12 cellular contexts compared by ENCODE assay signal in the genomic region with DNA sequence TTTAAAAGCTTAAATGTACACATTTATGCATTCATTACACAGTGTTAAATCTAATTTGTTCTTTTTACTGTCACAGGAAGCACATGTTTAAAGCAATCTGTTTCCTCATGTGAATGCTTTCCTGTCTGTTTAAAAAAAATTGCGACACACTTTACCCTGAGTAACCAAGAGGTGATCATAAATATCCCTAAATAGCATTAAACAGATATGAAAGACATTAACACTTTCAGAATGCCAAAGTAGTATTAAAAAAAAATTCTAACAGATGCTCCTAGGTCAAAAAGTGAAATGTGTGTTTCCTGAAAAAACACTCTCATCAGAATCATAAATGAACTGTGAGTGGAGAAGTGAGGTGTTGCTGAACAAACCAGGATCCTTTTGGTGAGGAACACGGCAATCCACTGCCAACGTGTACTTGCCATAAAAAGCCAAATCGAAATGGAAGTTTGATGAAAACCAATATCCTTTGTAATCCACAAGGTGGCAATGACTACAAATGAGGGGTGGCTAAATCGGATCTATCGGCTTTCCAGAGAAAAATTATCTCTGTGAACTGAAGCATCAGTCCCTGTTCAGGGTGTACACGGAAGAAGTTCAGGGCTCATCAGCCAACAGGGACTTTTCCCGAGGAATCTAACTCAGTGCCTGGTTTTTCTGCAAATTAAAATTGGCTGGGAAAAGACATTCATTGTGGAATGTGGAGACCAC.
DNase-seq lines count a peak whose midpoint lies in the region; ATAC-seq, FAIRE-seq and TF ChIP-seq lines count a peak whose summit lies in the region.
"Had no signal": no experiment of that assay in that cellular context is flagged by ENCODE, and none has a peak within 500 bp of the region (broad histone marks: within the 10 kb centered on the region; RNA-seq: fewer than 3 reads in every experiment).

No MANE protein-coding gene starts in this region.

- no peaks in the 10 kb centered on the region for H3K9me3 ChIP-seq in astrocyte (ENCODE audit: insufficient read depth, low read depth, low read length)
- no peaks in the 10 kb centered on the region for H3K9me3 ChIP-seq in lower lobe of right lung
- no peaks in the 10 kb centered on the region for H3K9me3 ChIP-seq in tibial nerve
- H3K9me3 ChIP-seq: adrenal gland had no signal

- no peaks in the 10 kb centered on the region for H4K20me1 ChIP-seq in astrocyte (ENCODE audit: insufficient read depth, low read length)

- no peaks in the 10 kb centered on the region for H3K9me3 Mint-ChIP-seq in astrocyte (ENCODE audit: unreplicated experiment)
- H3K9me3 Mint-ChIP-seq: CD4-positive, alpha-beta T cell had no signal

- H3K36me3 Mint-ChIP-seq in astrocyte (ENCODE audit: low read depth, unreplicated experiment), result peaks cover 3% of the 10 kb centered on the region

- H3K4me1 ChIP-seq in astrocyte (ENCODE audit: insufficient read depth, low read length), result peaks cover 15% of the 10 kb centered on the region
- peaks cover 29% of the 10 kb centered on the region for H3K4me1 ChIP-seq in lower lobe of right lung
- H3K4me1 ChIP-seq in tibial nerve, result peaks cover 0 to 23% (median 0%) of the 10 kb centered on the region in 4 donors

- no peaks in the 10 kb centered on the region for H3K36me3 ChIP-seq in astrocyte (ENCODE audit: insufficient read depth, low read length)
- H3K36me3 ChIP-seq in lower lobe of right lung, result no peaks in the 10 kb centered on the region
- no peaks in the 10 kb centered on the region for H3K36me3 ChIP-seq in tibial nerve
- H3K36me3 ChIP-seq: adrenal gland had no signal

- ATAC-seq in lower lobe of right lung, result peak in 1 of 2 donors; percentile 53
- no peak for ATAC-seq in GM21367 (IDR thresholded peaks at IDR 0.05; ENCODE audit: unreplicated experiment)
- ATAC-seq: activated CD4-positive, alpha-beta T cell treated with anti-CD3 and anti-CD28 coated beads for 36 hours had no signal

- H3K27me3 Mint-ChIP-seq in astrocyte (ENCODE audit: low read depth, unreplicated experiment), result no peaks in the 10 kb centered on the region
- H3K27me3 Mint-ChIP-seq: CD4-positive, alpha-beta T cell had no signal

- H3K4me3 ChIP-seq in astrocyte (ENCODE audit: insufficient read depth, low read depth, low read length) (no peak overlapping the region), lower lobe of right lung (no peak overlapping the region), tibial nerve (no peak overlapping the region)

- intact Hi-C loops in lower lobe of right lung (cut with DNase I), result no loop called here

- WGBS in tibial nerve, 2 donors, result 49 to 59% methylated on average over 8 of the region's 8 CpGs

- H3K9ac ChIP-seq in astrocyte (ENCODE audit: low read length), result peak overlapping the region; percentile 22

- peak; percentile 51 to 67 for TF ChIP-seq EP300 in tibial nerve (IDR thresholded peaks at IDR 0.05)

- peaks cover 11% of the 10 kb centered on the region for H3K4me1 Mint-ChIP-seq in astrocyte (ENCODE audit: low read depth, unreplicated experiment)
- H3K4me1 Mint-ChIP-seq: activated CD4-positive, alpha-beta T cell treated with anti-CD3 and anti-CD28 coated beads for 36 hours had no signal

- no peak overlapping the region for H3K27ac ChIP-seq in astrocyte (ENCODE audit: low read depth, low read length)
- H3K27ac ChIP-seq in lower lobe of right lung, result peak overlapping the region; percentile 78
- peak overlapping the region in 2 of 4 donors; percentile 58 to 71 for H3K27ac ChIP-seq in tibial nerve

- no peak overlapping the region for H3K27ac Mint-ChIP-seq in astrocyte (ENCODE audit: unreplicated experiment)
- H3K27ac Mint-ChIP-seq: activated CD4-positive, alpha-beta T cell treated with anti-CD3 and anti-CD28 coated beads for 36 hours; CD4-positive, alpha-beta T cell had no signal

- TF ChIP-seq POLR2A in tibial nerve (IDR thresholded peaks at IDR 0.05), result no peak

- H3K27me3 ChIP-seq in astrocyte (ENCODE audit: insufficient read depth, low read length) (no peaks in the 10 kb centered on the region), lower lobe of right lung (ENCODE audit: low read depth) (no peaks in the 10 kb centered on the region), tibial nerve (no peaks in the 10 kb centered on the region)
- H3K27me3 ChIP-seq: adrenal gland had no signal

- peaks cover 13% of the 10 kb centered on the region for H3K79me2 ChIP-seq in astrocyte (ENCODE audit: insufficient read depth, low read length)

- peak; percentile 56 for FAIRE-seq in astrocyte (lab: Jason Lieb, UNC)

- no peak overlapping the region for H3K4me3 Mint-ChIP-seq in astrocyte (ENCODE audit: unreplicated experiment)
- H3K4me3 Mint-ChIP-seq: activated CD4-positive, alpha-beta T cell treated with anti-CD3 and anti-CD28 coated beads for 36 hours; CD4-positive, alpha-beta T cell had no signal

- peak; percentile 30 for TF ChIP-seq CTCF in astrocyte (IDR thresholded peaks at IDR 0.05; ENCODE audit: insufficient read depth, low read depth, low read length)
- TF ChIP-seq CTCF in lower lobe of right lung (IDR thresholded peaks at IDR 0.05), result no peak
- peak in 2 of 5 experiments; percentile 20 to 21 for TF ChIP-seq CTCF in tibial nerve (IDR thresholded peaks at IDR 0.05)

- H2AFZ ChIP-seq in astrocyte (ENCODE audit: low read depth, low read length), result no peak overlapping the region

- peak; percentile 20 for DNase-seq in SKM-1 treated with dmso at 0.1 percent for 144 hours (lab: John Stamatoyannopoulos, UW; ENCODE audit: unreplicated experiment)
- DNase-seq in SKM-1 (lab: John Stamatoyannopoulos, UW; ENCODE audit: unreplicated experiment), result no peak
- DNase-seq in astrocyte (ENCODE audit: low read depth), result peak; percentile 39
- DNase-seq in lower lobe of right lung, result no peak
- DNase-seq in tibial nerve (ENCODE audit: low spot score in 2 of 2), result no peak
- no peak for DNase-seq in NCI-H345 (lab: John Stamatoyannopoulos, UW)
- no peak for DNase-seq in NCI-H2107 (lab: John Stamatoyannopoulos, UW)
- DNase-seq: activated CD4-positive, alpha-beta T cell treated with anti-CD3 and anti-CD28 coated beads for 36 hours; adrenal gland; CD4-positive, alpha-beta T cell; NK-92 treated with Interleukin-12 subunit alpha and Interleukin-12 subunit beta, amount 100 ng/mL, for 24 hours had no signal

- peak overlapping the region; percentile 58 for H3K4me2 ChIP-seq in astrocyte (ENCODE audit: low read length)

Comparison
In these comparisons a context has a peak if more than half of its experiments do, and no peak if none do; other contexts are left out.
1. DNase-seq: peak in SKM-1 treated with dmso at 0.1 percent for 144 hours (single experiment) and astrocyte (single experiment); none in SKM-1 (single experiment), lower lobe of right lung (single experiment), tibial nerve (0 of 2), NCI-H345 (single experiment) and NCI-H2107 (single experiment).